In the genomic region with DNA sequence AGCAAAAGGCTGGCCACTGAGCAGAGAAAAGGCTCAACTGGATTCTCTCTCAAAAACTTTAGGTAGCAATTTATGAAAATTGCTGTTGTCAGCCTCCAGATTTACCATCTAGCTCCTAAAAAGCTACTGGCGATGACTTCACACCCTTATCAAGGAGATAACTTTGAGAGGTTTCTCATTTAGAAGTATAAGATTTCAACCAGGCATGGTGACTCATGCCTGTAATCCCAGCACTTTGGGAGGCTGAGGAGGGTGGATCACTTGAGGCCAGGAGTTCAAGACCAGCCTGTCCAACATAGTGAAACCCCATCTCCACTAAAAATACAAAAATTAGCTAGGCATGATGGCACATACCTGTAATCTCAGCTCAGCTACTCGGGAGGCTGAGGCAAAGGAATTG, we compare ENCODE assay signal across 1 cellular context.
TF ChIP-seq lines count a peak whose summit lies in the region.

No MANE protein-coding gene starts in this region.

TF ChIP-seq in IMR-90, 13 proteins besides CTCF, POLR2A, EP300 and RAD21:
- 0 out of 2 replicates have a peak, but pooled peaks have one; percentile 2 for TF ChIP-seq FOS (IDR thresholded peaks at IDR 0.05; ENCODE audit: low read depth, low read length)
TF ChIP-seq in IMR-90: peak in this region for 1; not testable (repeated sequence) for 12.
